13 cellular contexts compared by ENCODE assay signal in the genomic region with DNA sequence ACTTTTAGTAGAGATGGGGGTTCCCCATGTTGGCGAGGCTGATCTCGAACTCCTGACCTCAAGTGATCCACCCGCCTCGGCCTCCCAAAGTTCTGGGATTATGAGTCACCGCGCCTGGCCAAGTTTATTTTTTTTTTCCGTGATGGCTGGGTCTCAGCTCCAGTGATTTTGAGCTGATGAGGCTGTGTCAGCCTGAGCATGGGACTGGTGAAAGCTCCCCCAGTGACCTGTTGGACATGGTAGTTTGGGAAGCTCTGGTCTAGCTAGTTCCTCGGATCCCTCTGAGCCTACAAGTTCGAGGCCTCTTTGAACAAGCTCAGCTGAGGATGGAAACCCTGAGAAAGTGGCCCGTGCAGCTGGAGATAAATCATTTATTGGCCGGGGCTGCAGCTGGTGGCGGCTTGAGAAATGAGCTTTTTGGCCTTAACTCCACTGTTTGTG.
DNase-seq lines count a peak whose midpoint lies in the region; TF ChIP-seq lines count a peak whose summit lies in the region.
"Had no signal": no experiment of that assay in that cellular context is flagged by ENCODE, and none has a peak within 500 bp of the region (broad histone marks: within the 10 kb centered on the region; RNA-seq: fewer than 3 reads in every experiment).

No MANE protein-coding gene starts in this region.

- H3K9me3 ChIP-seq in adipocyte (ENCODE audit: control insufficient read depth, low read length) = peaks cover 6% of the 10 kb centered on the region
- H3K9me3 ChIP-seq in prostate gland = no peaks in the 10 kb centered on the region

- intact Hi-C loops in cardiac septum (cut with DNase I) = loop anchor here (5.0 kb wide), 1 partner anchor 34 kb away; no protein-coding TSS in a partner anchor
- intact Hi-C loops in prostate gland (cut with DNase I) = loop anchor here (2.0 kb wide), 1 partner anchor 33 kb away; no protein-coding TSS in a partner anchor
- intact Hi-C loops in lower leg skin (cut with DNase I; ENCODE audit: low total_unique reads) = no loop called here

- peak; percentile 54 for DNase-seq in adipocyte (ENCODE audit: low read depth)
- DNase-seq in cardiac septum (ENCODE audit: low spot score) = peak; percentile 58
- DNase-seq in prostate gland (ENCODE audit: low spot score) = no peak
- no peak for DNase-seq in erythroblast (lab: John Stamatoyannopoulos, UW)
- DNase-seq in SKM-1 treated with dmso at 0.1 percent for 144 hours (lab: John Stamatoyannopoulos, UW; ENCODE audit: unreplicated experiment) = no peak
- no peak for DNase-seq in lower leg skin (ENCODE audit: low spot score in 2 of 2)
- no peak for DNase-seq in RWPE1 (ENCODE audit: low spot score)
- DNase-seq: amniotic stem cell, DMS79, islet precursor cell, NCI-H1930 had no signal

- H3K4me3 ChIP-seq in ACC112 (ENCODE audit: low read depth, low read length) (no peak overlapping the region), adipocyte (ENCODE audit: low read length) (no peak overlapping the region), prostate gland (no peak overlapping the region), lower leg skin (ENCODE audit: low read depth, poor library complexity, severe bottlenecking) (no peak overlapping the region)
- H3K4me3 ChIP-seq: A549 had no signal

- POLR2A ChIA-PET in RWPE1 (lab: Yijun Ruan, JAX; ENCODE audit: low non-redundant PET) = no interaction called here

- H3K27me3 ChIP-seq in ACC112 (ENCODE audit: insufficient read depth, low read length) (no peaks in the 10 kb centered on the region), adipocyte (replicated peaks; ENCODE audit: control insufficient read depth, insufficient read depth, low read length) (no peaks in the 10 kb centered on the region), prostate gland (replicated peaks; ENCODE audit: insufficient read depth) (no peaks in the 10 kb centered on the region)

- TF ChIP-seq CTCF in prostate gland (IDR thresholded peaks at IDR 0.05) (no peak), lower leg skin (IDR thresholded peaks at IDR 0.05) (no peak), RWPE1 (conservative IDR thresholded peaks at IDR 0.05; ENCODE audit: low read depth) (no peak)

- H3K9ac ChIP-seq in adipocyte (ENCODE audit: low read length) = peak overlapping the region; percentile 44

- H3K79me2 ChIP-seq in ACC112 (ENCODE audit: control insufficient read depth, insufficient read depth, low read length, unreplicated experiment) = no peaks in the 10 kb centered on the region

- peak overlapping the region; percentile 90 for H3K27ac ChIP-seq in ACC112 (ENCODE audit: low read depth, low read length)
- peak overlapping the region; percentile 39 to 75 for H3K27ac ChIP-seq in prostate gland
- no peak overlapping the region for H3K27ac ChIP-seq in RWPE1
- H3K27ac ChIP-seq: A549 had no signal

- WGBS in prostate gland = 45% methylated on average over 12 of the region's 12 CpGs
- 56 to 57% methylated on average over 12 of the region's 12 CpGs for WGBS in lower leg skin, 2 donors

- no peaks in the 10 kb centered on the region for H3K36me3 ChIP-seq in ACC112 (ENCODE audit: insufficient read depth, low read length)
- H3K36me3 ChIP-seq in adipocyte (ENCODE audit: control insufficient read depth, insufficient read depth, low read length, severe bottlenecking) = no peaks in the 10 kb centered on the region
- H3K36me3 ChIP-seq in prostate gland = no peaks in the 10 kb centered on the region

- CTCF ChIA-PET in RWPE1 (lab: Yijun Ruan, JAX) = no interaction called here

- peaks cover 45% of the 10 kb centered on the region for H3K4me1 ChIP-seq in ACC112 (ENCODE audit: control insufficient read depth, insufficient read depth, low read length, unreplicated experiment)
- H3K4me1 ChIP-seq in adipocyte (ENCODE audit: control insufficient read depth, insufficient read depth, low read length) = peaks cover 31% of the 10 kb centered on the region
- H3K4me1 ChIP-seq in prostate gland (replicated peaks) = no peaks in the 10 kb centered on the region
- H3K4me1 ChIP-seq: A549 had no signal

- H2AFZ ChIP-seq in ACC112 (ENCODE audit: low read length, unreplicated experiment) = peak overlapping the region; percentile 10

- TF ChIP-seq POLR2A in prostate gland (IDR thresholded peaks at IDR 0.05) (no peak), erythroblast (IDR thresholded peaks at IDR 0.05; ENCODE audit: low read length) (no peak), lower leg skin (IDR thresholded peaks at IDR 0.05) (no peak)

Comparison
In these comparisons a context has a peak if more than half of its experiments do, and no peak if none do; other contexts are left out.
1. DNase-seq: peak in adipocyte (single experiment) and cardiac septum (single experiment); none in prostate gland (single experiment), erythroblast (0 of 2), SKM-1 treated with dmso at 0.1 percent for 144 hours (single experiment), lower leg skin (0 of 2) and RWPE1 (single experiment).